1 cellular context compared by ENCODE assay signal in genomic region chr9:127714020-127714835, GRCh38.
TF ChIP-seq lines count a peak whose summit lies in the region.

No MANE protein-coding gene starts in this region.

TF ChIP-seq in GM12878, 131 proteins besides CTCF, POLR2A, EP300 and RAD21:
- TF ChIP-seq SREBF1 (IDR thresholded peaks at IDR 0.05; ENCODE audit: low read length) (no peak), MYB (IDR thresholded peaks at IDR 0.05; ENCODE audit: borderline replicate concordance, low read depth, low read length) (no peak), YY1 (IDR thresholded peaks at IDR 0.05; ENCODE audit: low read depth, low read length) (no peak)
